1 cellular context compared by ENCODE assay signal in the genomic region with DNA sequence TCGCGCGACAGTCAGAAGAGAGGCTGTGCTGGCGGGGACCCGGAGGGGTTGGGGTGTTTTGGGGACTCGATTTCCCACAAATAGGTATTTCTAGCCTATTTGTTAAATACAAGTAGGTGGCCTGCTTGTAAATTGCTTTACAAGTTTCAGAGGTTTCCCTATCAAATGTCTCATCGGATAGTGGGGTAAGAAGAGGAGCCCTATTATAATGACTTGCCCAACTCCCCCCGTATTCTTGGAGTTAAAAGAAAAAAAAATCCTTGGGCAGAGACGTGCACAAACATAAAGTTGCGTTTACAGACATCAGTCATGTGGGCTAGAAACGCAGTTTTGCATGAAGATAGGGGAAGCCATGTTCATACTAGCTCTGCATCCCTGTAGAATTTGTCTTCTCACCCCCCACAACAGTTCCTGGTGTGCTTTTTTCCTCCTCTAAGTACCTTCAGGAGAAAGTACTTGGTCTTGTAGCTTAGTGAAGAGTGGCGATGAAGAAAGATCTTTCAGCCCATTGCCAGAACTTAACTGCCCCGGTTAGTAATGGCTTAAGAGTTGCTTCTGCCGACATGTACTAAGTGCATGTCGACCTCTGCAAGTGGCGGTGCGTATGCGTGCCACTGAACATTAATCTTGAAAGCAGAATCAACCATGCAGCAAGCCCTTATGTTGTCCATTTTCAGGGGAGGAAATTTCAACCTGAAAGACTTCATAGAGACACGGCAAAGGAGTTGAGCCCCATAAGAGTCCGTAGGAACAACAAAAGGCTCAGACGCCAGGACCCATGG.
TF ChIP-seq lines count a peak whose summit lies in the region.

No MANE protein-coding gene starts in this region.

TF ChIP-seq in GM12878, 131 proteins besides CTCF, POLR2A, EP300 and RAD21 (continued from another document and continues in another):
- TF ChIP-seq, protein P1, sequence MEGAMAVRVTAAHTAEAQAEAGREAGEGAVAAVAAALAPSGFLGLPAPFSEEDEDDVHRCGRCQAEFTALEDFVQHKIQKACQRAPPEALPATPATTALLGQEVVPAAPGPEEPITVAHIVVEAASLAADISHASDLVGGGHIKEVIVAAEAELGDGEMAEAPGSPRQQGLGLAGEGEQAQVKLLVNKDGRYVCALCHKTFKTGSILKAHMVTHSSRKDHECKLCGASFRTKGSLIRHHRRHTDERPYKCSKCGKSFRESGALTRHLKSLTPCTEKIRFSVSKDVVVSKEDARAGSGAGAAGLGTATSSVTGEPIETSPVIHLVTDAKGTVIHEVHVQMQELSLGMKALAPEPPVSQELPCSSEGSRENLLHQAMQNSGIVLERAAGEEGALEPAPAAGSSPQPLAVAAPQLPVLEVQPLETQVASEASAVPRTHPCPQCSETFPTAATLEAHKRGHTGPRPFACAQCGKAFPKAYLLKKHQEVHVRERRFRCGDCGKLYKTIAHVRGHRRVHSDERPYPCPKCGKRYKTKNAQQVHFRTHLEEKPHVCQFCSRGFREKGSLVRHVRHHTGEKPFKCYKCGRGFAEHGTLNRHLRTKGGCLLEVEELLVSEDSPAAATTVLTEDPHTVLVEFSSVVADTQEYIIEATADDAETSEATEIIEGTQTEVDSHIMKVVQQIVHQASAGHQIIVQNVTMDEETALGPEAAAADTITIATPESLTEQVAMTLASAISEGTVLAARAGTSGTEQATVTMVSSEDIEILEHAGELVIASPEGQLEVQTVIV (IDR thresholded peaks at IDR 0.05; ENCODE audit: borderline replicate concordance, partially characterized antibody): no peak
- TF ChIP-seq ZBED1 (IDR thresholded peaks at IDR 0.05; ENCODE audit: borderline replicate concordance): peak; percentile 66; the same call in 1 of the 2 replicates
- TF ChIP-seq ATF7 (IDR thresholded peaks at IDR 0.05; ENCODE audit: low read depth): no peak
- peak; percentile 51; the same call in 1 of the 2 replicates for TF ChIP-seq CREB1 (IDR thresholded peaks at IDR 0.05; ENCODE audit: low read depth)
- no peak for TF ChIP-seq CBX3 (IDR thresholded peaks at IDR 0.05; ENCODE audit: borderline replicate concordance, low read depth)
- TF ChIP-seq, protein P2, sequence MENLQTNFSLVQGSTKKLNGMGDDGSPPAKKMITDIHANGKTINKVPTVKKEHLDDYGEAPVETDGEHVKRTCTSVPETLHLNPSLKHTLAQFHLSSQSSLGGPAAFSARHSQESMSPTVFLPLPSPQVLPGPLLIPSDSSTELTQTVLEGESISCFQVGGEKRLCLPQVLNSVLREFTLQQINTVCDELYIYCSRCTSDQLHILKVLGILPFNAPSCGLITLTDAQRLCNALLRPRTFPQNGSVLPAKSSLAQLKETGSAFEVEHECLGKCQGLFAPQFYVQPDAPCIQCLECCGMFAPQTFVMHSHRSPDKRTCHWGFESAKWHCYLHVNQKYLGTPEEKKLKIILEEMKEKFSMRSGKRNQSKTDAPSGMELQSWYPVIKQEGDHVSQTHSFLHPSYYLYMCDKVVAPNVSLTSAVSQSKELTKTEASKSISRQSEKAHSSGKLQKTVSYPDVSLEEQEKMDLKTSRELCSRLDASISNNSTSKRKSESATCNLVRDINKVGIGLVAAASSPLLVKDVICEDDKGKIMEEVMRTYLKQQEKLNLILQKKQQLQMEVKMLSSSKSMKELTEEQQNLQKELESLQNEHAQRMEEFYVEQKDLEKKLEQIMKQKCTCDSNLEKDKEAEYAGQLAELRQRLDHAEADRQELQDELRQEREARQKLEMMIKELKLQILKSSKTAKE (IDR thresholded peaks at IDR 0.05; ENCODE audit: low read depth, poor library complexity, severe bottlenecking): no peak
- TF ChIP-seq SMARCA5 (IDR thresholded peaks at IDR 0.05): no peak
- TF ChIP-seq WRNIP1 (IDR thresholded peaks at IDR 0.05; ENCODE audit: borderline replicate concordance, low read depth, low read length): no peak
- TF ChIP-seq HDAC6 (IDR thresholded peaks at IDR 0.05; ENCODE audit: unreplicated experiment): no peak
- TF ChIP-seq HDGF (IDR thresholded peaks at IDR 0.05): no peak
- TF ChIP-seq, protein P3, sequence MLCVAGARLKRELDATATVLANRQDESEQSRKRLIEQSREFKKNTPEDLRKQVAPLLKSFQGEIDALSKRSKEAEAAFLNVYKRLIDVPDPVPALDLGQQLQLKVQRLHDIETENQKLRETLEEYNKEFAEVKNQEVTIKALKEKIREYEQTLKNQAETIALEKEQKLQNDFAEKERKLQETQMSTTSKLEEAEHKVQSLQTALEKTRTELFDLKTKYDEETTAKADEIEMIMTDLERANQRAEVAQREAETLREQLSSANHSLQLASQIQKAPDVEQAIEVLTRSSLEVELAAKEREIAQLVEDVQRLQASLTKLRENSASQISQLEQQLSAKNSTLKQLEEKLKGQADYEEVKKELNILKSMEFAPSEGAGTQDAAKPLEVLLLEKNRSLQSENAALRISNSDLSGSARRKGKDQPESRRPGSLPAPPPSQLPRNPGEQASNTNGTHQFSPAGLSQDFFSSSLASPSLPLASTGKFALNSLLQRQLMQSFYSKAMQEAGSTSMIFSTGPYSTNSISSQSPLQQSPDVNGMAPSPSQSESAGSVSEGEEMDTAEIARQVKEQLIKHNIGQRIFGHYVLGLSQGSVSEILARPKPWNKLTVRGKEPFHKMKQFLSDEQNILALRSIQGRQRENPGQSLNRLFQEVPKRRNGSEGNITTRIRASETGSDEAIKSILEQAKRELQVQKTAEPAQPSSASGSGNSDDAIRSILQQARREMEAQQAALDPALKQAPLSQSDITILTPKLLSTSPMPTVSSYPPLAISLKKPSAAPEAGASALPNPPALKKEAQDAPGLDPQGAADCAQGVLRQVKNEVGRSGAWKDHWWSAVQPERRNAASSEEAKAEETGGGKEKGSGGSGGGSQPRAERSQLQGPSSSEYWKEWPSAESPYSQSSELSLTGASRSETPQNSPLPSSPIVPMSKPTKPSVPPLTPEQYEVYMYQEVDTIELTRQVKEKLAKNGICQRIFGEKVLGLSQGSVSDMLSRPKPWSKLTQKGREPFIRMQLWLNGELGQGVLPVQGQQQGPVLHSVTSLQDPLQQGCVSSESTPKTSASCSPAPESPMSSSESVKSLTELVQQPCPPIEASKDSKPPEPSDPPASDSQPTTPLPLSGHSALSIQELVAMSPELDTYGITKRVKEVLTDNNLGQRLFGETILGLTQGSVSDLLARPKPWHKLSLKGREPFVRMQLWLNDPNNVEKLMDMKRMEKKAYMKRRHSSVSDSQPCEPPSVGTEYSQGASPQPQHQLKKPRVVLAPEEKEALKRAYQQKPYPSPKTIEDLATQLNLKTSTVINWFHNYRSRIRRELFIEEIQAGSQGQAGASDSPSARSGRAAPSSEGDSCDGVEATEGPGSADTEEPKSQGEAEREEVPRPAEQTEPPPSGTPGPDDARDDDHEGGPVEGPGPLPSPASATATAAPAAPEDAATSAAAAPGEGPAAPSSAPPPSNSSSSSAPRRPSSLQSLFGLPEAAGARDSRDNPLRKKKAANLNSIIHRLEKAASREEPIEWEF (IDR thresholded peaks at IDR 0.05; ENCODE audit: insufficient replicate concordance, low read depth, low read length): no peak
- TF ChIP-seq EED (IDR thresholded peaks at IDR 0.05; ENCODE audit: low read depth): peak; percentile 36; the same call in 1 of the 2 replicates
- TF ChIP-seq CEBPB (IDR thresholded peaks at IDR 0.05; ENCODE audit: borderline replicate concordance in 1 of 2, low read depth in 2 of 2, low read length in 2 of 2): no peak
- TF ChIP-seq YY1 (IDR thresholded peaks at IDR 0.05; ENCODE audit: low read depth, low read length): peak; percentile 88
- no peak for TF ChIP-seq RBBP5 (conservative IDR thresholded peaks at IDR 0.05)
- TF ChIP-seq, protein P4, sequence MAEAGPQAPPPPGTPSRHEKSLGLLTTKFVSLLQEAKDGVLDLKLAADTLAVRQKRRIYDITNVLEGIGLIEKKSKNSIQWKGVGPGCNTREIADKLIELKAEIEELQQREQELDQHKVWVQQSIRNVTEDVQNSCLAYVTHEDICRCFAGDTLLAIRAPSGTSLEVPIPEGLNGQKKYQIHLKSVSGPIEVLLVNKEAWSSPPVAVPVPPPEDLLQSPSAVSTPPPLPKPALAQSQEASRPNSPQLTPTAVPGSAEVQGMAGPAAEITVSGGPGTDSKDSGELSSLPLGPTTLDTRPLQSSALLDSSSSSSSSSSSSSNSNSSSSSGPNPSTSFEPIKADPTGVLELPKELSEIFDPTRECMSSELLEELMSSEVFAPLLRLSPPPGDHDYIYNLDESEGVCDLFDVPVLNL (IDR thresholded peaks at IDR 0.05; ENCODE audit: low read depth, low read length): no peak
- TF ChIP-seq RUNX3 (IDR thresholded peaks at IDR 0.05; ENCODE audit: low read length): peak; percentile 76
- TF ChIP-seq STAT3 (IDR thresholded peaks at IDR 0.05; ENCODE audit: low read depth, low read length): no peak
- peak; percentile 94 for TF ChIP-seq PAX5 (IDR thresholded peaks at IDR 0.05; ENCODE audit: borderline replicate concordance, low read depth, low read length)
- TF ChIP-seq FOS (IDR thresholded peaks at IDR 0.05; ENCODE audit: borderline replicate concordance, extremely low read depth, insufficient read length): no peak
- no peak for TF ChIP-seq SMAD5 (IDR thresholded peaks at IDR 0.05; ENCODE audit: low read depth)
- TF ChIP-seq BHLHE40 (IDR thresholded peaks at IDR 0.05; ENCODE audit: borderline replicate concordance in 1 of 2, low read depth in 2 of 2, low read length in 1 of 2): peak in 1 of 2 experiments; percentile 36; a peak in 1 of 4 replicates
- TF ChIP-seq, protein P5, sequence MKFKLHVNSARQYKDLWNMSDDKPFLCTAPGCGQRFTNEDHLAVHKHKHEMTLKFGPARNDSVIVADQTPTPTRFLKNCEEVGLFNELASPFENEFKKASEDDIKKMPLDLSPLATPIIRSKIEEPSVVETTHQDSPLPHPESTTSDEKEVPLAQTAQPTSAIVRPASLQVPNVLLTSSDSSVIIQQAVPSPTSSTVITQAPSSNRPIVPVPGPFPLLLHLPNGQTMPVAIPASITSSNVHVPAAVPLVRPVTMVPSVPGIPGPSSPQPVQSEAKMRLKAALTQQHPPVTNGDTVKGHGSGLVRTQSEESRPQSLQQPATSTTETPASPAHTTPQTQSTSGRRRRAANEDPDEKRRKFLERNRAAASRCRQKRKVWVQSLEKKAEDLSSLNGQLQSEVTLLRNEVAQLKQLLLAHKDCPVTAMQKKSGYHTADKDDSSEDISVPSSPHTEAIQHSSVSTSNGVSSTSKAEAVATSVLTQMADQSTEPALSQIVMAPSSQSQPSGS (IDR thresholded peaks at IDR 0.05; ENCODE audit: low read length): peak; percentile 44; the same call in 1 of the 2 replicates
- TF ChIP-seq CREM (IDR thresholded peaks at IDR 0.05; ENCODE audit: low read depth): peak; percentile 76
- TF ChIP-seq MXI1 (IDR thresholded peaks at IDR 0.05; ENCODE audit: low read depth, low read length): no peak
- TF ChIP-seq SPI1 (IDR thresholded peaks at IDR 0.05; ENCODE audit: borderline replicate concordance, insufficient read depth, low read depth, low read length): no peak
- peak; percentile 68; the same call in 1 of the 2 replicates for TF ChIP-seq TAF1 (IDR thresholded peaks at IDR 0.05; ENCODE audit: borderline replicate concordance, low read depth, low read length)
- TF ChIP-seq EZH2 (IDR thresholded peaks at IDR 0.05; ENCODE audit: borderline replicate concordance, control insufficient read depth, low read depth, low read length): no peak
- TF ChIP-seq PML (IDR thresholded peaks at IDR 0.05; ENCODE audit: low read length): no peak
- no peak for TF ChIP-seq MYC (IDR thresholded peaks at IDR 0.05; ENCODE audit: insufficient read depth, insufficient read length, insufficient replicate concordance, low read length, severe bottlenecking)
- no peak for TF ChIP-seq HDAC2 (IDR thresholded peaks at IDR 0.05)
- TF ChIP-seq NFIC (IDR thresholded peaks at IDR 0.05; ENCODE audit: low read depth, low read length): peak; percentile 49; the same call in 1 of the 2 replicates
- no peak for TF ChIP-seq NFXL1 (IDR thresholded peaks at IDR 0.05; ENCODE audit: borderline replicate concordance)
- TF ChIP-seq ZNF384 (IDR thresholded peaks at IDR 0.05; ENCODE audit: borderline replicate concordance, low read depth, low read length): no peak
- TF ChIP-seq SUZ12 (IDR thresholded peaks at IDR 0.05; ENCODE audit: unreplicated experiment): no peak
- TF ChIP-seq RB1 (IDR thresholded peaks at IDR 0.05; ENCODE audit: borderline replicate concordance): no peak
- no peak for TF ChIP-seq MEF2A (IDR thresholded peaks at IDR 0.05; ENCODE audit: insufficient read depth, low read depth, low read length)
- TF ChIP-seq, protein P6, sequence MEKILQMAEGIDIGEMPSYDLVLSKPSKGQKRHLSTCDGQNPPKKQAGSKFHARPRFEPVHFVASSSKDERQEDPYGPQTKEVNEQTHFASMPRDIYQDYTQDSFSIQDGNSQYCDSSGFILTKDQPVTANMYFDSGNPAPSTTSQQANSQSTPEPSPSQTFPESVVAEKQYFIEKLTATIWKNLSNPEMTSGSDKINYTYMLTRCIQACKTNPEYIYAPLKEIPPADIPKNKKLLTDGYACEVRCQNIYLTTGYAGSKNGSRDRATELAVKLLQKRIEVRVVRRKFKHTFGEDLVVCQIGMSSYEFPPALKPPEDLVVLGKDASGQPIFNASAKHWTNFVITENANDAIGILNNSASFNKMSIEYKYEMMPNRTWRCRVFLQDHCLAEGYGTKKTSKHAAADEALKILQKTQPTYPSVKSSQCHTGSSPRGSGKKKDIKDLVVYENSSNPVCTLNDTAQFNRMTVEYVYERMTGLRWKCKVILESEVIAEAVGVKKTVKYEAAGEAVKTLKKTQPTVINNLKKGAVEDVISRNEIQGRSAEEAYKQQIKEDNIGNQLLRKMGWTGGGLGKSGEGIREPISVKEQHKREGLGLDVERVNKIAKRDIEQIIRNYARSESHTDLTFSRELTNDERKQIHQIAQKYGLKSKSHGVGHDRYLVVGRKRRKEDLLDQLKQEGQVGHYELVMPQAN (conservative IDR thresholded peaks at IDR 0.05): no peak
- TF ChIP-seq MTA3 (IDR thresholded peaks at IDR 0.05; ENCODE audit: borderline replicate concordance, low read length): no peak; the same call in 1 of the 2 replicates
- TF ChIP-seq, protein P7, sequence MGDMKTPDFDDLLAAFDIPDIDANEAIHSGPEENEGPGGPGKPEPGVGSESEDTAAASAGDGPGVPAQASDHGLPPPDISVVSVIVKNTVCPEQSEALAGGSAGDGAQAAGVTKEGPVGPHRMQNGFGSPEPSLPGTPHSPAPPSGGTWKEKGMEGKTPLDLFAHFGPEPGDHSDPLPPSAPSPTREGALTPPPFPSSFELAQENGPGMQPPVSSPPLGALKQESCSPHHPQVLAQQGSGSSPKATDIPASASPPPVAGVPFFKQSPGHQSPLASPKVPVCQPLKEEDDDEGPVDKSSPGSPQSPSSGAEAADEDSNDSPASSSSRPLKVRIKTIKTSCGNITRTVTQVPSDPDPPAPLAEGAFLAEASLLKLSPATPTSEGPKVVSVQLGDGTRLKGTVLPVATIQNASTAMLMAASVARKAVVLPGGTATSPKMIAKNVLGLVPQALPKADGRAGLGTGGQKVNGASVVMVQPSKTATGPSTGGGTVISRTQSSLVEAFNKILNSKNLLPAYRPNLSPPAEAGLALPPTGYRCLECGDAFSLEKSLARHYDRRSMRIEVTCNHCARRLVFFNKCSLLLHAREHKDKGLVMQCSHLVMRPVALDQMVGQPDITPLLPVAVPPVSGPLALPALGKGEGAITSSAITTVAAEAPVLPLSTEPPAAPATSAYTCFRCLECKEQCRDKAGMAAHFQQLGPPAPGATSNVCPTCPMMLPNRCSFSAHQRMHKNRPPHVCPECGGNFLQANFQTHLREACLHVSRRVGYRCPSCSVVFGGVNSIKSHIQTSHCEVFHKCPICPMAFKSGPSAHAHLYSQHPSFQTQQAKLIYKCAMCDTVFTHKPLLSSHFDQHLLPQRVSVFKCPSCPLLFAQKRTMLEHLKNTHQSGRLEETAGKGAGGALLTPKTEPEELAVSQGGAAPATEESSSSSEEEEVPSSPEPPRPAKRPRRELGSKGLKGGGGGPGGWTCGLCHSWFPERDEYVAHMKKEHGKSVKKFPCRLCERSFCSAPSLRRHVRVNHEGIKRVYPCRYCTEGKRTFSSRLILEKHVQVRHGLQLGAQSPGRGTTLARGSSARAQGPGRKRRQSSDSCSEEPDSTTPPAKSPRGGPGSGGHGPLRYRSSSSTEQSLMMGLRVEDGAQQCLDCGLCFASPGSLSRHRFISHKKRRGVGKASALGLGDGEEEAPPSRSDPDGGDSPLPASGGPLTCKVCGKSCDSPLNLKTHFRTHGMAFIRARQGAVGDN (IDR thresholded peaks at IDR 0.05): peak; percentile 43; the same call in 1 of the 2 replicates
